ENCODE assay signal across 18 cellular contexts in the genomic region with DNA sequence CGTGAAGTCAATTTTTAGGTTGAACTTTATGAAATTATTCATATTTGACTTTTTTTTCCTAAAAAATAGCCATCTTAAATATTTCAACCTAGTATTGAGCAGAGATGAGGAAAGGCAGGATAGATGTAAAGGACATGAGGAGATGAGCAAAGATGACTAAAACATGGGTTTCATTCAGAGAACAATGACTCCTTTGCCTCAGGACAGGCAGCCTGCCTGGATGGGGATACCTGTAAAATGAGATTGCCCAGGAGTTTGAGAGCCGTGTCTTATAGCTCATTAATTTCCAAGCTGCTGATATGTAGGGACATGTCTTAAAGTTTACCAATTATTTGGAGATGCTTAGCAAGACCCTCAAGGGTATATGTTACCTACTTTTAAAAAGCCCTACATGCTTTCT.
"Had no signal": no experiment of that assay in that cellular context is flagged by ENCODE, and none has a peak within 500 bp of the region (broad histone marks: within the 10 kb centered on the region; RNA-seq: fewer than 3 reads in every experiment).

No MANE protein-coding gene starts in this region.

- H3K9me3 ChIP-seq: SK-N-SH had no signal

- DNase-seq: KBM-7, MV-4-11, NCI-H1048, NCI-H1105, NCI-H1417, NCI-H1436 treated with DMSO at 0.1 percent for 48 hours, NCI-H1694, NCI-H187 treated with DMSO at 0.1 percent for 48 hours, NCI-H2029 treated with DMSO at 0.1 percent for 48 hours, NCI-H2227 treated with DMSO at 0.1 percent for 48 hours, NCI-H524, NCI-H526 treated with DMSO at 0.1 percent for 48 hours, NCI-H748 treated with DMSO at 0.1 percent for 48 hours, RPMI8226, SHP77, SK-N-SH, SW 1271 had no signal

- FAIRE-seq: RCC 7860 had no signal

- H3K9ac ChIP-seq: SK-N-SH had no signal

- H3K4me2 ChIP-seq: SK-N-SH had no signal
